ENCODE assay signal across 2 cellular contexts in genomic region chr4:150044517-150044916, GRCh38.
TF ChIP-seq lines count a peak whose summit lies in the region.

No MANE protein-coding gene starts in this region.

TF ChIP-seq in HepG2, 621 proteins besides CTCF, POLR2A, EP300 and RAD21:
- TF ChIP-seq MAFG (CRISPR knock-in tag; IDR thresholded peaks at IDR 0.05), result no peak
- TF ChIP-seq MAFF (IDR thresholded peaks at IDR 0.05; ENCODE audit: low read depth, low read length), result peak; percentile 84
- TF ChIP-seq MAFK (conservative IDR thresholded peaks at IDR 0.05 in 1 of 2, IDR thresholded peaks at IDR 0.05 in 1 of 2; ENCODE audit: low read length in 2 of 2), result peak; percentile 80 to 90

TF ChIP-seq in K562, 482 proteins besides CTCF, POLR2A, EP300 and RAD21:
- peak; percentile 57 for TF ChIP-seq MAFF (IDR thresholded peaks at IDR 0.05; ENCODE audit: low read length)
- no peak for TF ChIP-seq TCF7 (IDR thresholded peaks at IDR 0.05; ENCODE audit: borderline replicate concordance)
- TF ChIP-seq PRPF4 (IDR thresholded peaks at IDR 0.05; ENCODE audit: insufficient read depth, low read depth, low read length, poor library complexity, severe bottlenecking), result no peak
- TF ChIP-seq, protein P1, sequence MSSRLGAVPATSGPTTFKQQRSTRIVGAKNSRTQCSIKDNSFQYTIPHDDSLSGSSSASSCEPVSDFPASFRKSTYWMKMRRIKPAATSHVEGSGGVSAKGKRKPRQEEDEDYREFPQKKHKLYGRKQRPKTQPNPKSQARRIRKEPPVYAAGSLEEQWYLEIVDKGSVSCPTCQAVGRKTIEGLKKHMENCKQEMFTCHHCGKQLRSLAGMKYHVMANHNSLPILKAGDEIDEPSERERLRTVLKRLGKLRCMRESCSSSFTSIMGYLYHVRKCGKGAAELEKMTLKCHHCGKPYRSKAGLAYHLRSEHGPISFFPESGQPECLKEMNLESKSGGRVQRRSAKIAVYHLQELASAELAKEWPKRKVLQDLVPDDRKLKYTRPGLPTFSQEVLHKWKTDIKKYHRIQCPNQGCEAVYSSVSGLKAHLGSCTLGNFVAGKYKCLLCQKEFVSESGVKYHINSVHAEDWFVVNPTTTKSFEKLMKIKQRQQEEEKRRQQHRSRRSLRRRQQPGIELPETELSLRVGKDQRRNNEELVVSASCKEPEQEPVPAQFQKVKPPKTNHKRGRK (tag; IDR thresholded peaks at IDR 0.05), result no peak
- TF ChIP-seq RBFOX2 (IDR thresholded peaks at IDR 0.05; ENCODE audit: low read depth, low read length), result no peak
- peak; percentile 42 for TF ChIP-seq C11orf30 (IDR thresholded peaks at IDR 0.05; ENCODE audit: low read depth)
- peak; percentile 65 for TF ChIP-seq ZNF316 (IDR thresholded peaks at IDR 0.05)
- TF ChIP-seq KAT8 (IDR thresholded peaks at IDR 0.05; ENCODE audit: low read depth), result no peak
- peak; percentile 33 for TF ChIP-seq MAFG (tag; conservative IDR thresholded peaks at IDR 0.05)
- no peak for TF ChIP-seq SRSF7 (optimal IDR thresholded peaks at IDR 0.05; ENCODE audit: low read depth, low read length)
- TF ChIP-seq MAFK (IDR thresholded peaks at IDR 0.05; ENCODE audit: low read length), result peak; percentile 64
